ENCODE assay signal across 1 cellular context in the genomic region with DNA sequence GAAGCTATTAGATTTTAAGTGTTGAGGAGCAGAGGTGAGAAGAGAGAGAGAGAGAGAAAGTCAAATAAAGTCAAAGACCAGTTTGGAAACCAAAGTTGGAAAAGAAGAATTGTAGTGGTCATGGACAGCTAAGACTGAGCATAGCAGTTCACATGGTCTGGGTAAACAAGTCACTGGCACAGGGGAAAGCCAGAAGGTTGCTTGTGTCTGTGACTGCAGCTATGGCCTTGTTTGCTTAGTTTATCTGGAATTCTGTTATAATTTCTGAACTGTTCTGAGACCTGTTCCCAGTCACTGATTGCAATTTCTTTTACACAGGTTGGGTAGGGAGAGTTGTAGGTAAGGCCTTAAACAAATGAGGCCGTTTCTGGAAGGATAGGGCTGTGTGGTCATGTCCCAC.
TF ChIP-seq lines count a peak whose summit lies in the region.

No MANE protein-coding gene starts in this region.

TF ChIP-seq in HepG2, 621 proteins besides CTCF, POLR2A, EP300 and RAD21 (continued from another document):
- TF ChIP-seq HINFP (CRISPR knock-in tag; IDR thresholded peaks at IDR 0.05; ENCODE audit: low read depth) (no peak), FOXA3 (CRISPR knock-in tag; IDR thresholded peaks at IDR 0.05) (peak; percentile 26; the same call in 1 of the 2 replicates), ZNF501 (CRISPR knock-in tag; IDR thresholded peaks at IDR 0.05) (no peak), FOXA1 (IDR thresholded peaks at IDR 0.05) (no peak), FOXA1 (CRISPR knock-in tag; IDR thresholded peaks at IDR 0.05) (peak; percentile 39; the same call in 1 of the 2 replicates), NONO (IDR thresholded peaks at IDR 0.05) (no peak), NONO (CRISPR knock-in tag; conservative IDR thresholded peaks at IDR 0.05) (no peak), ARNT2 (CRISPR knock-in tag; IDR thresholded peaks at IDR 0.05; ENCODE audit: low read depth) (no peak), BATF2 (CRISPR knock-in tag; IDR thresholded peaks at IDR 0.05) (no peak), NR2F1 (CRISPR knock-in tag; IDR thresholded peaks at IDR 0.05) (no peak), ARID5B (CRISPR knock-in tag; IDR thresholded peaks at IDR 0.05) (no peak), ZNF615 (CRISPR knock-in tag; IDR thresholded peaks at IDR 0.05; ENCODE audit: borderline replicate concordance) (no peak)
- TF ChIP-seq, protein P1, sequence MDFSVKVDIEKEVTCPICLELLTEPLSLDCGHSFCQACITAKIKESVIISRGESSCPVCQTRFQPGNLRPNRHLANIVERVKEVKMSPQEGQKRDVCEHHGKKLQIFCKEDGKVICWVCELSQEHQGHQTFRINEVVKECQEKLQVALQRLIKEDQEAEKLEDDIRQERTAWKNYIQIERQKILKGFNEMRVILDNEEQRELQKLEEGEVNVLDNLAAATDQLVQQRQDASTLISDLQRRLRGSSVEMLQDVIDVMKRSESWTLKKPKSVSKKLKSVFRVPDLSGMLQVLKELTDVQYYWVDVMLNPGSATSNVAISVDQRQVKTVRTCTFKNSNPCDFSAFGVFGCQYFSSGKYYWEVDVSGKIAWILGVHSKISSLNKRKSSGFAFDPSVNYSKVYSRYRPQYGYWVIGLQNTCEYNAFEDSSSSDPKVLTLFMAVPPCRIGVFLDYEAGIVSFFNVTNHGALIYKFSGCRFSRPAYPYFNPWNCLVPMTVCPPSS (IDR thresholded peaks at IDR 0.05): no peak
- TF ChIP-seq, protein P2, sequence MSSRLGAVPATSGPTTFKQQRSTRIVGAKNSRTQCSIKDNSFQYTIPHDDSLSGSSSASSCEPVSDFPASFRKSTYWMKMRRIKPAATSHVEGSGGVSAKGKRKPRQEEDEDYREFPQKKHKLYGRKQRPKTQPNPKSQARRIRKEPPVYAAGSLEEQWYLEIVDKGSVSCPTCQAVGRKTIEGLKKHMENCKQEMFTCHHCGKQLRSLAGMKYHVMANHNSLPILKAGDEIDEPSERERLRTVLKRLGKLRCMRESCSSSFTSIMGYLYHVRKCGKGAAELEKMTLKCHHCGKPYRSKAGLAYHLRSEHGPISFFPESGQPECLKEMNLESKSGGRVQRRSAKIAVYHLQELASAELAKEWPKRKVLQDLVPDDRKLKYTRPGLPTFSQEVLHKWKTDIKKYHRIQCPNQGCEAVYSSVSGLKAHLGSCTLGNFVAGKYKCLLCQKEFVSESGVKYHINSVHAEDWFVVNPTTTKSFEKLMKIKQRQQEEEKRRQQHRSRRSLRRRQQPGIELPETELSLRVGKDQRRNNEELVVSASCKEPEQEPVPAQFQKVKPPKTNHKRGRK (CRISPR knock-in tag; IDR thresholded peaks at IDR 0.05): no peak
